ENCODE assay signal across 5 cellular contexts in the genomic region with DNA sequence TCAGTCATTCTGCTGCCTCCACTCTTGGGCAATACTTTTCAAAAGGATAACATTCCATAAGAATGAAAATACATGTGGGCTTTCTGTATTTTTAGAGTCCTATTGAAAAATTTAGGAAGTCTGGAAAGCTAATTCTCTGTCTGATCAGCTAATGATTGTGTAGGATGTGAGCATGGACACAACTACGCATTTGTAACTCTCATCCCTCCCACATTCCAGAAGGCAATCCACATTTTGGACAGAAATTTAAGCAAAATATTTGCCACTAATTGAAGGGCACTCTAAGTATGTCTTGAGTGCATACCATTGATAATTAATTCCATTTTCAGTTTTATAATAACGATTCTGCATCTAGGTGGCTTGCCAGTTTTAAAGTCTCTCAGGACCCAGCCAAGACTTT.
DNase-seq lines count a peak whose midpoint lies in the region; TF ChIP-seq lines count a peak whose summit lies in the region.
"Not testable (repeated sequence)": the region's sequence is repeated elsewhere in the genome, so short reads cannot be mapped to it uniquely, and the experiment has no call there.

No MANE protein-coding gene starts in this region.

- not testable (repeated sequence) for TF ChIP-seq CTCF in AG04449 (IDR thresholded peaks at IDR 0.05; ENCODE audit: insufficient read depth, low read length, missing control alignments); chondrocyte (IDR thresholded peaks at IDR 0.05); osteocyte (IDR thresholded peaks at IDR 0.05)

- not testable (repeated sequence) for H3K27me3 Mint-ChIP-seq in chondrocyte (ENCODE audit: low read depth); osteocyte (ENCODE audit: unreplicated experiment)

- H3K9me3 Mint-ChIP-seq in chondrocyte (ENCODE audit: low read depth): peaks cover 13% of the 10 kb centered on the region
- H3K9me3 Mint-ChIP-seq in osteocyte (ENCODE audit: unreplicated experiment): not testable (repeated sequence)

- DNase-seq in AG04449 (ENCODE audit: low read depth, low spot score) (peak; percentile 10), EH (ENCODE audit: low read depth) (peak; percentile 3), fibroblast of gingiva (ENCODE audit: low read depth) (peak; percentile 32)
- DNase-seq in chondrocyte (ENCODE audit: low spot score); osteocyte (ENCODE audit: extremely low spot score, unreplicated experiment): not testable (repeated sequence)

- CTCF ChIA-PET in AG04449 (lab: Yijun Ruan, JAX): not testable (repeated sequence)

- H3K36me3 Mint-ChIP-seq in chondrocyte (ENCODE audit: low read depth); osteocyte (ENCODE audit: unreplicated experiment): not testable (repeated sequence)

- H3K4me1 Mint-ChIP-seq in chondrocyte (ENCODE audit: low read depth) (peaks cover 44% of the 10 kb centered on the region), osteocyte (ENCODE audit: unreplicated experiment) (peaks cover 45% of the 10 kb centered on the region)

- H3K4me3 Mint-ChIP-seq in chondrocyte (ENCODE audit: unreplicated experiment); osteocyte (ENCODE audit: unreplicated experiment): not testable (repeated sequence)

- H3K4me3 ChIP-seq in AG04449 (ENCODE audit: low read depth, low read length): not testable (repeated sequence)

- POLR2A ChIA-PET in AG04449 (lab: Yijun Ruan, JAX): not testable (repeated sequence)

- H3K27ac Mint-ChIP-seq in chondrocyte (ENCODE audit: unreplicated experiment) (peak overlapping the region; percentile 82), osteocyte (ENCODE audit: unreplicated experiment) (peak overlapping the region; percentile 15)
